Comparison of ENCODE assay signal across 30 cellular contexts in the genomic region with DNA sequence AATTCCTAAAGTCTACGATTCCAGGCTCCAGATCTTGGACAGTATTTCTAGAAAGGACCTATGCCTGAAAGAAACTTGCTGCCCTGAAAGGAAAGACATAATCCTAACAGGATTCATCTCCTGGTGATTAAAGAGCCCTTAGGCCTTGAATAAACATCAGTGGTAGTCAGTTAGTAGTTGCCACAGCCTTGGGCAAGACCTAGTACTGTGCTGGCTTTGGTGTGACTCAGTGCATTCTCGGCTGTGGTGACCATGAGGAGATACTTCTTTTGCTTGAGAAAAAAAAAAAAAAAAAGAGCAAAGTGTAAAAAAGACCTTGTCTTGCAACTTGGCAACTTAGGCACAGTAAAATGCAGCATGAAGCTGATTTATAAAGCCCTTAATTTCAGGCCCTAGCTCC.
"Had no signal": no experiment of that assay in that cellular context is flagged by ENCODE, and none has a peak within 500 bp of the region (broad histone marks: within the 10 kb centered on the region; RNA-seq: fewer than 3 reads in every experiment).

No MANE protein-coding gene starts in this region.

- H3K36me3 ChIP-seq: Peyer's patch, SJSA1 had no signal

- DNase-seq: Kasumi-1, KG1, MM.1S, MV-4-11, NCI-H1092, NCI-H1105, NCI-H1417 treated with DMSO at 0.1 percent for 48 hours, NCI-H1436 treated with DMSO at 0.1 percent for 48 hours, NCI-H1694, NCI-H187, NCI-H1930, NCI-H2029 treated with DMSO at 0.1 percent for 48 hours, NCI-H2081 treated with DMSO at 0.1 percent for 48 hours, NCI-H2107, NCI-H2171, NCI-H226, NCI-H446 treated with DMSO at 0.1 percent for 48 hours, NCI-H510A, NCI-H524, NCI-H526, NCI-H69, NCI-H748 treated with DMSO at 0.1 percent for 48 hours, NCI-H82, Peyer's patch, Right ventricle myocardium superior, RPMI8226, SHP77 treated with DMSO at 0.1 percent for 48 hours, SK-N-SH, SW 1271 had no signal

- H3K4me3 ChIP-seq: Peyer's patch, SJSA1 had no signal

- H3K9me2 ChIP-seq: SK-N-SH had no signal

- H3K9ac ChIP-seq: SK-N-SH had no signal

- H3K27ac ChIP-seq: Peyer's patch, SJSA1 had no signal

- H3K4me2 ChIP-seq: SK-N-SH had no signal

- H3K9me3 ChIP-seq: Peyer's patch, SJSA1, SK-N-SH had no signal

- H3K4me1 ChIP-seq: Peyer's patch, SJSA1 had no signal

- H3K27me3 ChIP-seq: Peyer's patch, SJSA1 had no signal
